In the genomic region with DNA sequence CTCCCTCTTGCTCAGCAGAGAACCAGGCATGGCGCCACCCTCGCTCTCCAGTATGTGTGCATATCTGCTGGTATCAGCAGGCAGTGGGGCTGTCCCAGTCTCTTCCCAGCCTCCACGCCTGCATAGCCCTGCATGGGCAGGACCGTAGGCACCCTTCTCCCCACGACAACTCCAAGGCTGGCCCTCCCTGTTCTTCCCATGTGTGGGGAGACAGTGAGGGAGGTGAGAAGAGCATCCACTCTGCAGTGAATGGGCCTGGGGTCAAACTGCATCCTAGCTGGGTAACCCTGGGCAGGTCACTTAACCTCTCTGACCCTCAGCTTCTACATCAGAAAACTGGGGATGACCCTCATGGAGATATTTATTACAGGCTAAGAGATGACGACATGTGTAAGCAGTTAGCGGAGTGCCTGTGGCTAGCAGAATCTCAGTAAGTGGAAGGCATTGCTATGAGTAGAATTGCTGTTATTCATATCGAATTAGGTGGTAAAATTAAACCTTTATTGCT, we compare ENCODE assay signal across 8 cellular contexts. TPM values are rescaled to one million over a fixed set of nuclear protein-coding genes. Genes with fewer than 3 reads are reported as not detected.
DNase-seq lines count a peak whose midpoint lies in the region; ATAC-seq, FAIRE-seq and TF ChIP-seq lines count a peak whose summit lies in the region.
"Had no signal": no experiment of that assay in that cellular context is flagged by ENCODE, and none has a peak within 500 bp of the region (broad histone marks: within the 10 kb centered on the region; RNA-seq: fewer than 3 reads in every experiment).

No MANE protein-coding gene starts in this region.

- no peak overlapping the region for H3K9ac ChIP-seq in endothelial cell of umbilical vein (replicated peaks; ENCODE audit: extremely low read depth, insufficient read depth, low read length)

- FAIRE-seq in endothelial cell of umbilical vein (lab: Jason Lieb, UNC), result no peak

- H3K9me3 ChIP-seq in endothelial cell of umbilical vein (replicated peaks; ENCODE audit: control insufficient read depth, insufficient read depth, low read length), result no peaks in the 10 kb centered on the region
- no peaks in the 10 kb centered on the region for H3K9me3 ChIP-seq in thyroid gland

- no peaks in the 10 kb centered on the region for H3K79me2 ChIP-seq in endothelial cell of umbilical vein (ENCODE audit: control insufficient read depth, insufficient read depth, low read length)

- no peak overlapping the region for H3K4me2 ChIP-seq in endothelial cell of umbilical vein (ENCODE audit: insufficient read depth, low read length)

- POLR2A ChIA-PET in endothelial cell of umbilical vein (lab: Charles Lee), result no interaction called here

- intact Hi-C loops in endothelial cell of umbilical vein (cut with micrococcal nuclease) (loop anchor here (1.0 kb wide), 1 partner anchor 214 kb away; no protein-coding TSS in a partner anchor), thyroid gland (cut with DNase I) (no loop called here)

- H4K20me1 ChIP-seq in endothelial cell of umbilical vein (replicated peaks; ENCODE audit: control insufficient read depth, extremely low read depth, insufficient read depth, low read length), result no peaks in the 10 kb centered on the region

- no peak for TF ChIP-seq CTCF in endothelial cell of umbilical vein (IDR thresholded peaks at IDR 0.05; ENCODE audit: extremely low read depth in 1 of 2, insufficient read depth in 1 of 2, low read depth in 1 of 2, low read length in 2 of 2)
- TF ChIP-seq CTCF in thyroid gland (IDR thresholded peaks at IDR 0.05), result no peak

- no peaks in the 10 kb centered on the region for H3K9me1 ChIP-seq in endothelial cell of umbilical vein (replicated peaks; ENCODE audit: control insufficient read depth, extremely low read depth, insufficient read depth, low read length)

- peaks cover 2 to 3% of the 10 kb centered on the region in 2 experiments for H3K27me3 ChIP-seq in endothelial cell of umbilical vein (ENCODE audit: control insufficient read depth in 2 of 2, insufficient read depth in 2 of 2, low read length in 2 of 2)
- no peaks in the 10 kb centered on the region for H3K27me3 ChIP-seq in thyroid gland

- no peak for DNase-seq in endothelial cell of umbilical vein (ENCODE audit: low read depth, low spot score)
- DNase-seq in thyroid gland, result peak; percentile 6 to 32
- DNase-seq in activated CD4-positive, CD25-positive, alpha-beta regulatory T cell treated with anti-CD3 and anti-CD28 coated beads, Interleukin-2, amount 50 U/mL, for 72 hours, result no peak
- no peak for DNase-seq in activated CD4-positive, alpha-beta T cell treated with anti-CD3 and anti-CD28 coated beads, Interleukin-2, amount 50 U/mL, for 4 hours
- DNase-seq in LoVo (ENCODE audit: low spot score), result no peak
- DNase-seq: activated T-cell treated with anti-CD3 and anti-CD28 coated beads, Interleukin-2, amount 50 U/mL, for 1 hour had no signal

- BruUV-seq in endothelial cell of umbilical vein (replicated peaks; lab: Mats Ljungman, UMichigan), result no TSS peak

- ATAC-seq in GM19463 (IDR thresholded peaks at IDR 0.05; ENCODE audit: unreplicated experiment) (peak; percentile 43), HG03196 (IDR thresholded peaks at IDR 0.05; ENCODE audit: unreplicated experiment) (peak; percentile 36)

- TF ChIP-seq POLR2A in endothelial cell of umbilical vein (IDR thresholded peaks at IDR 0.05; ENCODE audit: low read depth, low read length), result no peak
- no peak for TF ChIP-seq POLR2A in thyroid gland (IDR thresholded peaks at IDR 0.05)

- CTCF ChIA-PET in endothelial cell of umbilical vein (lab: Charles Lee), result no interaction called here

- H3K4me1 ChIP-seq in endothelial cell of umbilical vein (ENCODE audit: control insufficient read depth, extremely low read depth, insufficient read depth, low read length) (peaks cover 8% of the 10 kb centered on the region), thyroid gland (peaks cover 20 to 29% of the 10 kb centered on the region in 2 donors)

- H3K27ac ChIP-seq in endothelial cell of umbilical vein (ENCODE audit: insufficient read depth, low read depth, low read length), result peak overlapping the region; percentile 20
- peak overlapping the region; percentile 58 to 87 (median 82) for H3K27ac ChIP-seq in thyroid gland

- H3K4me3 ChIP-seq in endothelial cell of umbilical vein (replicated peaks in 1 of 3; ENCODE audit: insufficient read depth in 1 of 3, low read depth in 1 of 3, low read length in 3 of 3) (no peak overlapping the region), thyroid gland (replicated peaks in 1 of 3) (no peak overlapping the region)

- H3K36me3 ChIP-seq in endothelial cell of umbilical vein (ENCODE audit: control insufficient read depth in 2 of 2, extremely low read depth in 1 of 2, insufficient read depth in 2 of 2, low read length in 2 of 2) (no peaks in the 10 kb centered on the region), thyroid gland (no peaks in the 10 kb centered on the region)

- 62 to 72% methylated on average over 8 of the region's 8 CpGs for WGBS in thyroid gland, 2 donors

- no peak overlapping the region for H2AFZ ChIP-seq in endothelial cell of umbilical vein (ENCODE audit: low read depth, low read length)

- dilution Hi-C loops in endothelial cell of umbilical vein (cut with MboI; ENCODE audit: extremely low pct_ligation_motif_present, low sequenced_read_pairs), result no loop called here

TF ChIP-seq in endothelial cell of umbilical vein, 7 proteins besides CTCF, POLR2A, EP300 and RAD21:
- TF ChIP-seq, protein P1, sequence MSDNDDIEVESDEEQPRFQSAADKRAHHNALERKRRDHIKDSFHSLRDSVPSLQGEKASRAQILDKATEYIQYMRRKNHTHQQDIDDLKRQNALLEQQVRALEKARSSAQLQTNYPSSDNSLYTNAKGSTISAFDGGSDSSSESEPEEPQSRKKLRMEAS (IDR thresholded peaks at IDR 0.05; ENCODE audit: insufficient read depth, insufficient read length), result no peak
- TF ChIP-seq FOS (IDR thresholded peaks at IDR 0.05; ENCODE audit: borderline replicate concordance, insufficient read depth, low read length) (no peak), MYC (IDR thresholded peaks at IDR 0.05; ENCODE audit: low read depth, low read length) (no peak), EZH2 (IDR thresholded peaks at IDR 0.05; ENCODE audit: borderline replicate concordance, low read depth, low read length, severe bottlenecking) (no peak), JUN (IDR thresholded peaks at IDR 0.05; ENCODE audit: borderline replicate concordance, insufficient read depth, insufficient read length, low read depth) (no peak), GATA2 (IDR thresholded peaks at IDR 0.05; ENCODE audit: insufficient read depth, insufficient read length, low read depth, low read length) (no peak), POLR2AphosphoS5 (IDR thresholded peaks at IDR 0.05; ENCODE audit: insufficient read depth, low read depth, low read length) (no peak)

RNA-seq across cellular contexts. Expression of a gene that starts 13.3 kb away (rescaled TPM):
- total RNA-seq in endothelial cell of umbilical vein, result 0.44 TPM in 1 of 2 replicates, not detected in the other
- polyA plus RNA-seq in endothelial cell of umbilical vein, result not detected in 2 replicates
- polyA plus RNA-seq in endothelial cell of umbilical vein (2011; cell fraction: cytosol; rRNA removed), result not detected in 2 replicates
- 0.07 TPM in 1 of 2 replicates, not detected in the other for polyA plus RNA-seq in endothelial cell of umbilical vein (2011; cell fraction: nucleus; rRNA removed)
- polyA plus RNA-seq in endothelial cell of umbilical vein (2012), result not detected in 2 replicates
- polyA minus RNA-seq in endothelial cell of umbilical vein, result not detected in 2 replicates
- polyA minus RNA-seq in endothelial cell of umbilical vein (2011; cell fraction: cytosol; rRNA and poly(A)+ RNA removed), result 0.92 TPM
- polyA minus RNA-seq in endothelial cell of umbilical vein (2011; cell fraction: nucleus; rRNA and poly(A)+ RNA removed), result 0.38 TPM in 1 of 2 replicates, not detected in the other
- 1 to 10 TPM in 1 of 4 donors, under 1 TPM in 2, not detected in 1; 0.11 to 1.0 (median 0.42) TPM for total RNA-seq in thyroid gland

Comparison
In these comparisons a context has a peak if more than half of its experiments do, and no peak if none do; other contexts are left out.
1. DNase-seq: peak in thyroid gland (2 of 2); none in endothelial cell of umbilical vein (single experiment), activated CD4-positive, CD25-positive, alpha-beta regulatory T cell treated with anti-CD3 and anti-CD28 coated beads, Interleukin-2, amount 50 U/mL, for 72 hours (single experiment), activated CD4-positive, alpha-beta T cell treated with anti-CD3 and anti-CD28 coated beads, Interleukin-2, amount 50 U/mL, for 4 hours (0 of 2) and LoVo (single experiment).